In genomic region chr4:72302981-72303704, GRCh38 we compare ENCODE assay signal across 8 cellular contexts.
DNase-seq lines count a peak whose midpoint lies in the region; ATAC-seq and TF ChIP-seq lines count a peak whose summit lies in the region.

No MANE protein-coding gene starts in this region.

- H3K4me3 Mint-ChIP-seq in CD4-positive, CD25-positive, alpha-beta regulatory T cell: no peak overlapping the region
- H3K4me3 Mint-ChIP-seq in glutamatergic neuron (ENCODE audit: unreplicated experiment): no peak overlapping the region

- no peak overlapping the region for H3K27ac ChIP-seq in CD4-positive, CD25-positive, alpha-beta regulatory T cell (ENCODE audit: insufficient read depth, low read length, poor library complexity, severe bottlenecking)
- no peak overlapping the region for H3K27ac ChIP-seq in psoas muscle

- H3K4me1 ChIP-seq in CD4-positive, CD25-positive, alpha-beta regulatory T cell (ENCODE audit: control insufficient read depth, insufficient read depth, low read length, poor library complexity, severe bottlenecking): no peaks in the 10 kb centered on the region
- H3K4me1 ChIP-seq in psoas muscle: no peaks in the 10 kb centered on the region

- no peaks in the 10 kb centered on the region for H3K36me3 ChIP-seq in CD4-positive, CD25-positive, alpha-beta regulatory T cell (ENCODE audit: control insufficient read depth, insufficient read depth, low read length)
- no peaks in the 10 kb centered on the region for H3K36me3 ChIP-seq in psoas muscle (ENCODE audit: insufficient read depth in 1 of 2, low read depth in 1 of 2)

- no peaks in the 10 kb centered on the region for H3K4me1 Mint-ChIP-seq in CD4-positive, CD25-positive, alpha-beta regulatory T cell
- H3K4me1 Mint-ChIP-seq in glutamatergic neuron (ENCODE audit: low read depth, unreplicated experiment): no peaks in the 10 kb centered on the region

- no peaks in the 10 kb centered on the region for H3K9me3 Mint-ChIP-seq in CD4-positive, CD25-positive, alpha-beta regulatory T cell
- no peaks in the 10 kb centered on the region for H3K9me3 Mint-ChIP-seq in glutamatergic neuron (ENCODE audit: unreplicated experiment)

- ATAC-seq in CD4-positive, CD25-positive, alpha-beta regulatory T cell (ENCODE audit: low read depth in 2 of 2): peak; percentile 42 to 43
- ATAC-seq in GM18868 (IDR thresholded peaks at IDR 0.05; ENCODE audit: unreplicated experiment) (peak; percentile 95), HG03025 (IDR thresholded peaks at IDR 0.05; ENCODE audit: low FRiP score, unreplicated experiment) (peak; percentile 79), psoas muscle (peak in 3 of 4 donors; percentile 46 to 72 (median 58))

- peak; percentile 2 to 48 (median 42) for DNase-seq in CD4-positive, CD25-positive, alpha-beta regulatory T cell
- DNase-seq in NOMO-1 treated with DMSO at 0.1 percent for 48 hours (lab: John Stamatoyannopoulos, UW; ENCODE audit: unreplicated experiment): peak; percentile 4
- peak; percentile 5 for DNase-seq in activated T-cell treated with anti-CD3 and anti-CD28 coated beads for 48 hours (ENCODE audit: low read depth)
- peak; percentile 38 for DNase-seq in glutamatergic neuron
- no peak for DNase-seq in psoas muscle
- DNase-seq in dedifferentiated amniotic fluid mesenchymal stem cell (ENCODE audit: extremely low spot score): no peak

- H3K4me3 ChIP-seq in CD4-positive, CD25-positive, alpha-beta regulatory T cell (ENCODE audit: low read depth, low read length): no peak overlapping the region
- no peak overlapping the region for H3K4me3 ChIP-seq in psoas muscle

- no peaks in the 10 kb centered on the region for H3K27me3 ChIP-seq in CD4-positive, CD25-positive, alpha-beta regulatory T cell (ENCODE audit: control insufficient read depth, insufficient read depth, low read length)
- no peaks in the 10 kb centered on the region for H3K27me3 ChIP-seq in psoas muscle (ENCODE audit: insufficient read depth in 3 of 3, low read length in 2 of 3)

- H3K36me3 Mint-ChIP-seq in CD4-positive, CD25-positive, alpha-beta regulatory T cell: no peaks in the 10 kb centered on the region
- no peaks in the 10 kb centered on the region for H3K36me3 Mint-ChIP-seq in glutamatergic neuron (ENCODE audit: unreplicated experiment)

- TF ChIP-seq CTCF in glutamatergic neuron (IDR thresholded peaks at IDR 0.05; ENCODE audit: partially characterized antibody, unreplicated experiment): peak; percentile 84
- peak; percentile 51 for TF ChIP-seq CTCF in psoas muscle (IDR thresholded peaks at IDR 0.05)

- no peaks in the 10 kb centered on the region for H3K9me3 ChIP-seq in CD4-positive, CD25-positive, alpha-beta regulatory T cell (ENCODE audit: control insufficient read depth in 2 of 2, low read length in 2 of 2)
- no peaks in the 10 kb centered on the region for H3K9me3 ChIP-seq in psoas muscle

- intact Hi-C loops in psoas muscle (cut with DNase I): no loop called here

- H3K27me3 Mint-ChIP-seq in CD4-positive, CD25-positive, alpha-beta regulatory T cell: no peaks in the 10 kb centered on the region
- peaks cover 4% of the 10 kb centered on the region for H3K27me3 Mint-ChIP-seq in glutamatergic neuron (ENCODE audit: unreplicated experiment)

- no peak overlapping the region for H3K27ac Mint-ChIP-seq in CD4-positive, CD25-positive, alpha-beta regulatory T cell
- H3K27ac Mint-ChIP-seq in glutamatergic neuron (ENCODE audit: unreplicated experiment): no peak overlapping the region

- whole genome bisulfite sequencing in psoas muscle, 3 donors: 61 to 72% (median 69%) methylated on average over 4 of the region's 4 CpGs

Comparison
In these comparisons a context has a peak if more than half of its experiments do, and no peak if none do; other contexts are left out.
1. ATAC-seq: peak in every context shown above with its lines; median percentile 95 in GM18868; 79 in HG03025; 58 in psoas muscle; 42 in CD4-positive, CD25-positive, alpha-beta regulatory T cell.
2. DNase-seq: peak in CD4-positive, CD25-positive, alpha-beta regulatory T cell (3 of 3), NOMO-1 treated with DMSO at 0.1 percent for 48 hours (single experiment), activated T-cell treated with anti-CD3 and anti-CD28 coated beads for 48 hours (single experiment) and glutamatergic neuron (single experiment); none in psoas muscle (0 of 2) and dedifferentiated amniotic fluid mesenchymal stem cell (single experiment).